3 cellular contexts compared by ENCODE assay signal in the genomic region with DNA sequence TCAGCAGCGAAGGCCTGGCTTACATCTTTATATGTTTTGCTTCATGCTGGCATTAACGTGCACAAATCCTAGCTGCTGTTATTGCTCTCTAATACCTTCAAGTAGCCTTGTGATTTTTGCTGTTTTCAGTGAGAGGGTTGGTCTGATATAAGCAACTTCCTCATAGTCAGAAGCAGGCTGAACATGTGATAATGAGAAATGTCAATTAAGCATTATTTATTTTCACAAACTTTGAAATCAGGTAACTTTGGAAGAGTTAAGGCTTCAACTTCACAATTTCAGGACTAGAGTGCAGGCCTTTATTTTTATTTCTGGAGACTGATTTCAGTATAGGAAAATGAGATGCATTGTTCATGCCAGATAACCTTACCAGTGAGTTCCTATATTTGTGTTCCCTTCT.
TF ChIP-seq lines count a peak whose summit lies in the region.

No MANE protein-coding gene starts in this region.

TF ChIP-seq in A549, 52 proteins besides CTCF, POLR2A, EP300 and RAD21 (continued from another document):
- TF ChIP-seq, protein P1, sequence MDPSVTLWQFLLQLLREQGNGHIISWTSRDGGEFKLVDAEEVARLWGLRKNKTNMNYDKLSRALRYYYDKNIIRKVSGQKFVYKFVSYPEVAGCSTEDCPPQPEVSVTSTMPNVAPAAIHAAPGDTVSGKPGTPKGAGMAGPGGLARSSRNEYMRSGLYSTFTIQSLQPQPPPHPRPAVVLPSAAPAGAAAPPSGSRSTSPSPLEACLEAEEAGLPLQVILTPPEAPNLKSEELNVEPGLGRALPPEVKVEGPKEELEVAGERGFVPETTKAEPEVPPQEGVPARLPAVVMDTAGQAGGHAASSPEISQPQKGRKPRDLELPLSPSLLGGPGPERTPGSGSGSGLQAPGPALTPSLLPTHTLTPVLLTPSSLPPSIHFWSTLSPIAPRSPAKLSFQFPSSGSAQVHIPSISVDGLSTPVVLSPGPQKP (IDR thresholded peaks at IDR 0.05; ENCODE audit: low read depth, low read length), result no peak

TF ChIP-seq in IMR-90, 13 proteins besides CTCF, POLR2A, EP300 and RAD21:
- TF ChIP-seq, protein P2, sequence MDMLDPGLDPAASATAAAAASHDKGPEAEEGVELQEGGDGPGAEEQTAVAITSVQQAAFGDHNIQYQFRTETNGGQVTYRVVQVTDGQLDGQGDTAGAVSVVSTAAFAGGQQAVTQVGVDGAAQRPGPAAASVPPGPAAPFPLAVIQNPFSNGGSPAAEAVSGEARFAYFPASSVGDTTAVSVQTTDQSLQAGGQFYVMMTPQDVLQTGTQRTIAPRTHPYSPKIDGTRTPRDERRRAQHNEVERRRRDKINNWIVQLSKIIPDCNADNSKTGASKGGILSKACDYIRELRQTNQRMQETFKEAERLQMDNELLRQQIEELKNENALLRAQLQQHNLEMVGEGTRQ (IDR thresholded peaks at IDR 0.05; ENCODE audit: low read depth, low read length), result no peak
- peak; percentile 8; the same call in 1 of the 2 replicates for TF ChIP-seq MAFK (IDR thresholded peaks at IDR 0.05; ENCODE audit: low read depth, low read length)

TF ChIP-seq in K562, 482 proteins besides CTCF, POLR2A, EP300 and RAD21 (continued from another document):
- peak; percentile 26; the same call in 1 of the 2 replicates for TF ChIP-seq ZNF316 (IDR thresholded peaks at IDR 0.05)
